8 cellular contexts compared by ENCODE assay signal in genomic region chr1:91511386-91511785, GRCh38. TPM values are rescaled to one million over a fixed set of nuclear protein-coding genes. Genes with fewer than 3 reads are reported as not detected.
DNase-seq lines count a peak whose midpoint lies in the region; ATAC-seq, FAIRE-seq and TF ChIP-seq lines count a peak whose summit lies in the region.

No MANE protein-coding gene starts in this region.

- H3K27ac ChIP-seq in KMS-11 (no peak overlapping the region), adrenal gland (no peak overlapping the region), keratinocyte (ENCODE audit: control insufficient read depth, insufficient read depth, low read length) (no peak overlapping the region), vagina (no peak overlapping the region)

- WGBS in adrenal gland, 4 donors = 19 to 25% (median 24%) methylated on average over 3 of the region's 3 CpGs

- no peak for FAIRE-seq in keratinocyte (lab: Jason Lieb, UNC)

- H3K9me1 ChIP-seq in keratinocyte (ENCODE audit: control insufficient read depth, extremely low read depth, insufficient read depth, low read length) = no peaks in the 10 kb centered on the region

- dilution Hi-C loops in keratinocyte (cut with MboI; ENCODE audit: extremely low pct_ligation_motif_present, low sequenced_read_pairs) = no loop called here

- no peaks in the 10 kb centered on the region for H4K20me1 ChIP-seq in KMS-11 (ENCODE audit: insufficient read depth)
- no peaks in the 10 kb centered on the region for H4K20me1 ChIP-seq in keratinocyte (ENCODE audit: control insufficient read depth, extremely low read depth, insufficient read depth, low read length)

- TF ChIP-seq POLR2A in adrenal gland (IDR thresholded peaks at IDR 0.05) = no peak
- TF ChIP-seq POLR2A in vagina (IDR thresholded peaks at IDR 0.05) = no peak

- no peaks in the 10 kb centered on the region for H3K36me3 ChIP-seq in KMS-11 (ENCODE audit: insufficient read depth)
- H3K36me3 ChIP-seq in adrenal gland (replicated peaks in 1 of 2) = no peaks in the 10 kb centered on the region
- H3K36me3 ChIP-seq in keratinocyte (ENCODE audit: control insufficient read depth in 2 of 2, extremely low read depth in 1 of 2, insufficient read depth in 2 of 2, low read length in 2 of 2) = peaks cover 0 to 9% of the 10 kb centered on the region in 2 experiments
- H3K36me3 ChIP-seq in vagina = no peaks in the 10 kb centered on the region

- intact Hi-C loops in adrenal gland (cut with DNase I) (loop anchor here in 1 of 2 donors (5.0 to 10.0 kb wide), 2 partner anchors 416 to 783 kb away; partner anchors contain the start of genes GLMN and RPAP2), vagina (cut with DNase I) (loop anchor here (5.0 kb wide), 1 partner anchor 416 kb away; no protein-coding TSS in a partner anchor)

- H3K4me3 ChIP-seq in KMS-11 (IDR thresholded peaks at IDR 0.05; ENCODE audit: insufficient read depth, low read depth, low read length) (no peak overlapping the region), adrenal gland (no peak overlapping the region), keratinocyte (ENCODE audit: control insufficient read depth in 2 of 3, extremely low read depth in 1 of 3, insufficient read depth in 2 of 3, low read depth in 1 of 3, low read length in 3 of 3) (no peak overlapping the region), vagina (no peak overlapping the region)

- DNase-seq in DMS153 treated with DMSO at 0.1 percent for 48 hours (lab: John Stamatoyannopoulos, UW; ENCODE audit: unreplicated experiment) (peak; percentile 20), adrenal gland (no peak), keratinocyte (ENCODE audit: low read depth, low spot score) (peak; percentile 2), vagina (ENCODE audit: extremely low spot score in 2 of 2) (no peak), A172 (ENCODE audit: low spot score) (no peak)
- no peak for DNase-seq in activated CD4-positive, CD25-positive, alpha-beta regulatory T cell (lab: John Stamatoyannopoulos, UW)

- H3K4me1 ChIP-seq in KMS-11 (ENCODE audit: low read depth, poor library complexity, severe bottlenecking) (peaks cover under 1% of the 10 kb centered on the region), adrenal gland (replicated peaks in 1 of 2) (peaks cover 0 to 4% of the 10 kb centered on the region in 2 donors), keratinocyte (ENCODE audit: control insufficient read depth, extremely low read depth, insufficient read depth, low read length) (no peaks in the 10 kb centered on the region), vagina (no peaks in the 10 kb centered on the region)

- no peaks in the 10 kb centered on the region for H3K9me3 ChIP-seq in adrenal gland (replicated peaks in 1 of 3)
- no peaks in the 10 kb centered on the region for H3K9me3 ChIP-seq in keratinocyte (ENCODE audit: control insufficient read depth, low read depth, low read length)
- no peaks in the 10 kb centered on the region for H3K9me3 ChIP-seq in vagina

- ATAC-seq in HG02973 (IDR thresholded peaks at IDR 0.05; ENCODE audit: unreplicated experiment) = no peak

- H3K79me2 ChIP-seq in KMS-11 (ENCODE audit: insufficient read depth, low read depth) = no peaks in the 10 kb centered on the region; the same call in 1 of the 2 replicates
- no peaks in the 10 kb centered on the region for H3K79me2 ChIP-seq in keratinocyte (ENCODE audit: control insufficient read depth, insufficient read depth, low read length)

- H3K27me3 ChIP-seq in KMS-11 (ENCODE audit: insufficient read depth, low read depth) (no peaks in the 10 kb centered on the region), adrenal gland (no peaks in the 10 kb centered on the region), keratinocyte (ENCODE audit: control insufficient read depth, extremely low read depth, insufficient read depth, low read length) (no peaks in the 10 kb centered on the region), vagina (no peaks in the 10 kb centered on the region)

- no peak overlapping the region for H3K9ac ChIP-seq in KMS-11
- H3K9ac ChIP-seq in keratinocyte (ENCODE audit: control insufficient read depth, extremely low read depth, insufficient read depth, low read length) = no peak overlapping the region

- no peak overlapping the region for H2AFZ ChIP-seq in KMS-11 (ENCODE audit: low read depth)
- H2AFZ ChIP-seq in keratinocyte (ENCODE audit: control insufficient read depth, low read length) = no peak overlapping the region

- H3K4me2 ChIP-seq in KMS-11 (no peak overlapping the region), keratinocyte (ENCODE audit: control insufficient read depth, extremely low read depth, insufficient read depth, low read depth, low read length) (no peak overlapping the region)

- peak; percentile 62 for TF ChIP-seq CTCF in KMS-11 (conservative IDR thresholded peaks at IDR 0.05; ENCODE audit: low read depth, low read length)
- TF ChIP-seq CTCF in adrenal gland (IDR thresholded peaks at IDR 0.05) = peak; percentile 57 to 74 (median 69)
- peak in 2 of 3 experiments; percentile 42 to 44 for TF ChIP-seq CTCF in keratinocyte (optimal IDR thresholded peaks at IDR 0.05 in 1 of 3, IDR thresholded peaks at IDR 0.05 in 1 of 3, conservative IDR thresholded peaks at IDR 0.05 in 1 of 3; ENCODE audit: extremely low read depth in 1 of 3, insufficient read depth in 2 of 3, low read length in 3 of 3)
- peak in 2 of 3 experiments; percentile 56 to 65 for TF ChIP-seq CTCF in vagina (IDR thresholded peaks at IDR 0.05)

RNA-seq across cellular contexts. Expression of gene CDC7, which starts 10.7 kb away (rescaled TPM):
- 1 to 10 TPM; 1.6 to 6.9 (median 3.1) TPM for total RNA-seq in adrenal gland
- 1 to 10 TPM; 2.3 to 6.6 (median 2.4) TPM for polyA plus RNA-seq in adrenal gland
- 2.6 to 8.1 TPM (median 4.4 TPM) in 3 replicates for polyA plus RNA-seq in keratinocyte
- polyA plus RNA-seq in keratinocyte (2011; ENCODE audit: low read depth) = 0.49 TPM
- polyA plus RNA-seq in keratinocyte (2011; cell fraction: cytosol; rRNA removed) = 1.7 and 3.2 TPM in 2 replicates
- 3.3 and 5.1 TPM in 2 replicates for polyA plus RNA-seq in keratinocyte (2011; cell fraction: nucleus; rRNA removed)
- 0.87 and 3.6 TPM in 2 replicates for polyA plus RNA-seq in keratinocyte (2012; ENCODE audit: low replicate concordance)
- 0.82 to 4.4 TPM (median 2.9 TPM) in 3 replicates for polyA minus RNA-seq in keratinocyte
- polyA minus RNA-seq in keratinocyte (2011; cell fraction: cytosol; rRNA and poly(A)+ RNA removed) = 0.96 TPM
- 1.2 and 2.1 TPM in 2 replicates for polyA minus RNA-seq in keratinocyte (2011; cell fraction: nucleus; rRNA and poly(A)+ RNA removed)
- 3.4 TPM for total RNA-seq in vagina
- total RNA-seq in A172 (2014; rRNA removed; shearing (Covaris generic)) = 9.2 and 11.0 TPM in 2 replicates

Comparison
In these comparisons a context has a peak if more than half of its experiments do, and no peak if none do; other contexts are left out.
1. DNase-seq: peak in DMS153 treated with DMSO at 0.1 percent for 48 hours (single experiment) and keratinocyte (single experiment); none in adrenal gland (0 of 7), vagina (0 of 2), activated CD4-positive, CD25-positive, alpha-beta regulatory T cell (0 of 4) and A172 (single experiment).
2. Peak in every context shown above with its lines, with median percentiles within 50 percentile points of each other: CTCF ChIP-seq.